Comparison of ENCODE assay signal across 16 cellular contexts in genomic region chr5:178515776-178516561, GRCh38.
"Had no signal": no experiment of that assay in that cellular context is flagged by ENCODE, and none has a peak within 500 bp of the region (broad histone marks: within the 10 kb centered on the region; RNA-seq: fewer than 3 reads in every experiment).

No MANE protein-coding gene starts in this region.

- ATAC-seq: left colon; mucosa of descending colon; naive thymus-derived CD8-positive, alpha-beta T cell; stimulated activated naive CD8-positive, alpha-beta T cell treated with anti-CD3 and anti-CD28 coated beads, Interleukin-15, Interleukin-2, amounts not matched to agents 100 U/mL and 50 U/mL, for 24 hours had no signal

- H3K4me2 ChIP-seq: hepatocyte had no signal

- H3K79me2 ChIP-seq: hepatocyte had no signal

- H3K27ac ChIP-seq: hepatocyte, right atrium auricular region, suprapubic skin, tibial artery, upper lobe of left lung, uterus had no signal

- H3K4me1 ChIP-seq: right atrium auricular region, suprapubic skin, tibial artery, upper lobe of left lung, uterus had no signal

- DNase-seq: cerebellar nuclear complex; foreskin melanocyte; left colon; mammary epithelial cell; mucosa of descending colon; naive thymus-derived CD8-positive, alpha-beta T cell; small intestine; stimulated activated CD4-positive, alpha-beta T cell treated with anti-CD3 and anti-CD28 coated beads, Interleukin-12 subunit alpha, Interleukin-12 subunit beta, amount 100 ng/mL, for 4 hours; stimulated activated naive CD8-positive, alpha-beta T cell treated with anti-CD3 and anti-CD28 coated beads, Interleukin-15, Interleukin-2, amounts not matched to agents 100 U/mL and 50 U/mL, for 24 hours; uterus had no signal

- H3K27me3 ChIP-seq: hepatocyte, right atrium auricular region, upper lobe of left lung, uterus had no signal

- H2AFZ ChIP-seq: hepatocyte had no signal

- H3K9me3 ChIP-seq: mucosa of descending colon, suprapubic skin, uterus had no signal

- H3K4me3 Mint-ChIP-seq: dendritic cell treated with granulocyte-macrophage colony-stimulating factor and Interleukin-4, amounts not matched to agents 40 ng/mL and 50 ng/mL, for 4 days; naive thymus-derived CD8-positive, alpha-beta T cell had no signal

- H3K36me3 ChIP-seq: right atrium auricular region, suprapubic skin, tibial artery, upper lobe of left lung, uterus had no signal

- H3K4me3 ChIP-seq: hepatocyte, mucosa of descending colon, right atrium auricular region, suprapubic skin, tibial artery, upper lobe of left lung, uterus had no signal

- H3K27ac Mint-ChIP-seq: dendritic cell treated with granulocyte-macrophage colony-stimulating factor and Interleukin-4, amounts not matched to agents 40 ng/mL and 50 ng/mL, for 4 days had no signal
